23 cellular contexts compared by ENCODE assay signal in the genomic region with DNA sequence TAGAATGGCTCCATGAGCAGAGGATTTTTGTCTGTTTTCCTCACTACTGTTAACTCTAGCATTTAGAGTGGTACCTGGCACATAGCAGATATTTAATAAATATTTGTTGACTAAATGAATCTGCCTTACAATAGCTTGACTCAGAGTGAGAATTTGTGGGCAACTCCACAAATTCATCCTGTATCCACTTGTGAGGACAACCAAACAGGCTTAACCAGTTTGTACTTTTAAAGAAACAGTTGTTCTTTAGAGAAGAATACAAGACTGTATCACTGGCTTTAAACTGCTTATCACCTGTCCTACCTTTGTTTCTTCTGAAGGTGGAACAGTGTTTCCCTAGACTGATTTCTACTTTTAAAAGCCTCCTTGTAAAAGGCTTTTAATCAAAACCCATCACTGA.
DNase-seq lines count a peak whose midpoint lies in the region; ATAC-seq, FAIRE-seq and TF ChIP-seq lines count a peak whose summit lies in the region.
"Had no signal": no experiment of that assay in that cellular context is flagged by ENCODE, and none has a peak within 500 bp of the region (broad histone marks: within the 10 kb centered on the region; RNA-seq: fewer than 3 reads in every experiment).

No MANE protein-coding gene starts in this region.

- peaks cover 39% of the 10 kb centered on the region for H3K4me1 Mint-ChIP-seq in activated T-cell treated with anti-CD3 and anti-CD28 coated beads, Interleukin-2, amount 50 U/mL, for 72 hours (ENCODE audit: low read depth)

- H3K36me3 Mint-ChIP-seq in activated T-cell treated with anti-CD3 and anti-CD28 coated beads, Interleukin-2, amount 50 U/mL, for 72 hours (ENCODE audit: insufficient read depth in 2 of 2), result no peaks in the 10 kb centered on the region

- in situ Hi-C loops in GM13976 (cut with MboI; ENCODE audit: low sequenced_read_pairs, unreplicated experiment), result no loop called here

- no peak overlapping the region for H3K4me3 Mint-ChIP-seq in activated T-cell treated with anti-CD3 and anti-CD28 coated beads, Interleukin-2, amount 50 U/mL, for 72 hours
- H3K4me3 Mint-ChIP-seq: activated naive CD4-positive, alpha-beta T cell treated with anti-CD3 and anti-CD28 coated beads, Interleukin-2, amount 50 U/mL, for 24 hours; B cell; endodermal cell; IgD-negative memory B cell had no signal

- H3K4me1 ChIP-seq in heart right ventricle, result peaks cover 0 to 11% (median 0%) of the 10 kb centered on the region in 9 donors

- ATAC-seq in activated T-cell treated with anti-CD3 and anti-CD28 coated beads, Interleukin-2, amount 50 U/mL, for 72 hours (replicated peaks in 1 of 2), result no peak
- no peak for ATAC-seq in heart right ventricle

- peak overlapping the region; percentile 68 for H3K27ac Mint-ChIP-seq in activated T-cell treated with anti-CD3 and anti-CD28 coated beads, Interleukin-2, amount 50 U/mL, for 72 hours
- H3K27ac Mint-ChIP-seq: activated naive CD4-positive, alpha-beta T cell treated with anti-CD3 and anti-CD28 coated beads, Interleukin-2, amount 50 U/mL, for 24 hours; B cell; endodermal cell had no signal

- no peaks in the 10 kb centered on the region for H3K9me3 Mint-ChIP-seq in activated T-cell treated with anti-CD3 and anti-CD28 coated beads, Interleukin-2, amount 50 U/mL, for 72 hours
- H3K9me3 Mint-ChIP-seq: activated naive CD4-positive, alpha-beta T cell treated with anti-CD3 and anti-CD28 coated beads, Interleukin-2, amount 50 U/mL, for 24 hours; endodermal cell; IgD-negative memory B cell had no signal

- peaks cover 0 to 3% (median 0%) of the 10 kb centered on the region in 9 donors for H3K36me3 ChIP-seq in heart right ventricle
- H3K36me3 ChIP-seq: SJCRH30 had no signal

- FAIRE-seq in urothelium cell line (lab: Jason Lieb, UNC), result no peak
- FAIRE-seq: RCC 7860 had no signal

- no peaks in the 10 kb centered on the region for H3K27me3 ChIP-seq in heart right ventricle
- H3K27me3 ChIP-seq: SJCRH30 had no signal

- DNase-seq in activated T-cell treated with anti-CD3 and anti-CD28 coated beads, Interleukin-2, amount 50 U/mL, for 72 hours, result no peak
- DNase-seq in activated T-cell treated with anti-CD3 and anti-CD28 coated beads for 4 hours, result no peak
- DNase-seq in NCI-H510A treated with DMSO at 0.1 percent for 48 hours (lab: John Stamatoyannopoulos, UW), result peak; percentile 6
- DNase-seq in epithelial cell of esophagus (ENCODE audit: low read depth), result peak; percentile 91
- peak; percentile 19 for DNase-seq in renal cortical epithelial cell (ENCODE audit: low read depth)
- no peak for DNase-seq in urothelium cell line (ENCODE audit: low spot score)
- no peak for DNase-seq in GM13976 (ENCODE audit: low spot score)
- no peak for DNase-seq in heart right ventricle
- DNase-seq: aorta; caudate nucleus; DMS79 treated with DMSO at 0.1 percent for 48 hours; endodermal cell; NCI-H1092; NCI-H1930; NK-92 treated with Interleukin-12 subunit alpha and Interleukin-12 subunit beta, amount 100 ng/mL, for 24 hours; nucleus accumbens; SJCRH30; stimulated activated CD4-positive, alpha-beta T cell treated with anti-CD3 and anti-CD28 coated beads, Interleukin-2, amount 100 ng/mL, for 24 hours had no signal

- H3K4me3 ChIP-seq in epithelial cell of esophagus (ENCODE audit: low read length), result no peak overlapping the region
- no peak overlapping the region for H3K4me3 ChIP-seq in heart right ventricle
- H3K4me3 ChIP-seq: SJCRH30, skin epidermis had no signal

- no peaks in the 10 kb centered on the region for H3K9me3 ChIP-seq in heart right ventricle
- H3K9me3 ChIP-seq: SJCRH30 had no signal

- no peaks in the 10 kb centered on the region for H3K27me3 Mint-ChIP-seq in activated T-cell treated with anti-CD3 and anti-CD28 coated beads, Interleukin-2, amount 50 U/mL, for 72 hours (ENCODE audit: low read depth)
- H3K27me3 Mint-ChIP-seq: activated naive CD4-positive, alpha-beta T cell treated with anti-CD3 and anti-CD28 coated beads, Interleukin-2, amount 50 U/mL, for 24 hours; B cell; IgD-negative memory B cell had no signal

- no peak for TF ChIP-seq CTCF in epithelial cell of esophagus (IDR thresholded peaks at IDR 0.05; ENCODE audit: insufficient read depth, low read depth, low read length, missing control alignments)
- no peak for TF ChIP-seq CTCF in GM13976 (IDR thresholded peaks at IDR 0.05; ENCODE audit: borderline replicate concordance, control extremely low read depth, extremely low read depth, insufficient read depth, missing control alignments)
- no peak for TF ChIP-seq CTCF in heart right ventricle (IDR thresholded peaks at IDR 0.05)

- intact Hi-C loops in heart right ventricle (cut with DNase I), result no loop called here

- H3K27ac ChIP-seq in heart right ventricle, result no peak overlapping the region
- H3K27ac ChIP-seq: SJCRH30 had no signal

Comparison
In these comparisons a context has a peak if more than half of its experiments do, and no peak if none do; other contexts are left out.
1. DNase-seq: peak in NCI-H510A treated with DMSO at 0.1 percent for 48 hours (single experiment), epithelial cell of esophagus (single experiment) and renal cortical epithelial cell (single experiment); none in activated T-cell treated with anti-CD3 and anti-CD28 coated beads, Interleukin-2, amount 50 U/mL, for 72 hours (0 of 2), activated T-cell treated with anti-CD3 and anti-CD28 coated beads for 4 hours (single experiment), urothelium cell line (single experiment), GM13976 (single experiment) and heart right ventricle (0 of 2).